Comparison of ENCODE assay signal across 20 cellular contexts in genomic region chr5:39022151-39022550, GRCh38. TPM values are rescaled to one million over a fixed set of nuclear protein-coding genes. Genes with fewer than 3 reads are reported as not detected.
DNase-seq lines count a peak whose midpoint lies in the region; ATAC-seq and TF ChIP-seq lines count a peak whose summit lies in the region.
"Had no signal": no experiment of that assay in that cellular context is flagged by ENCODE, and none has a peak within 500 bp of the region (broad histone marks: within the 10 kb centered on the region; RNA-seq: fewer than 3 reads in every experiment).

No MANE protein-coding gene starts in this region.

- H3K4me3 Mint-ChIP-seq in activated naive CD8-positive, alpha-beta T cell: no peak overlapping the region
- H3K4me3 Mint-ChIP-seq in activated naive CD8-positive, alpha-beta T cell treated with anti-CD3 and anti-CD28 coated beads, Interleukin-2, amount 50 U/mL, for 24 hours: no peak overlapping the region
- peak overlapping the region in 2 of 5 donors; percentile 7 to 42 for H3K4me3 Mint-ChIP-seq in immature natural killer cell
- H3K4me3 Mint-ChIP-seq: IgD-negative memory B cell had no signal

- H3K9me3 ChIP-seq in HUES64 (ENCODE audit: insufficient read depth, low read depth, low read length): peaks cover 3% of the 10 kb centered on the region; the same call in 1 of the 2 replicates
- H3K9me3 ChIP-seq in neutrophil: no peaks in the 10 kb centered on the region
- H3K9me3 ChIP-seq: BE2C had no signal

- peaks cover 25% of the 10 kb centered on the region for H3K36me3 Mint-ChIP-seq in activated naive CD8-positive, alpha-beta T cell
- H3K36me3 Mint-ChIP-seq in activated naive CD8-positive, alpha-beta T cell treated with anti-CD3 and anti-CD28 coated beads, Interleukin-2, amount 50 U/mL, for 24 hours (ENCODE audit: low read depth): peaks cover 31% of the 10 kb centered on the region
- H3K36me3 Mint-ChIP-seq in immature natural killer cell: peaks cover 6 to 22% (median 7%) of the 10 kb centered on the region in 3 donors

- peak overlapping the region; percentile 38; the same call in 1 of the 2 replicates for H3K9ac ChIP-seq in HUES64 (ENCODE audit: low read depth, low read length)

- peaks cover 76% of the 10 kb centered on the region for H3K4me1 Mint-ChIP-seq in activated naive CD8-positive, alpha-beta T cell (ENCODE audit: low read depth)
- H3K4me1 Mint-ChIP-seq in activated naive CD8-positive, alpha-beta T cell treated with anti-CD3 and anti-CD28 coated beads, Interleukin-2, amount 50 U/mL, for 24 hours: peaks cover 52% of the 10 kb centered on the region
- peaks cover 62 to 89% of the 10 kb centered on the region in 2 donors for H3K4me1 Mint-ChIP-seq in immature natural killer cell

- no peaks in the 10 kb centered on the region for H3K36me3 ChIP-seq in HUES64 (ENCODE audit: insufficient read depth, low read length)
- peaks cover 42% of the 10 kb centered on the region for H3K36me3 ChIP-seq in neutrophil
- H3K36me3 ChIP-seq: BE2C had no signal

- in situ Hi-C loops in GM13976 (cut with MboI; ENCODE audit: low sequenced_read_pairs, unreplicated experiment): no loop called here

- H3K27ac ChIP-seq in HUES64 (ENCODE audit: low read depth, low read length) (peak overlapping the region; percentile 75), neutrophil (peak overlapping the region; percentile 6)

- H3K4me3 ChIP-seq in HUES64 (ENCODE audit: low read length): no peak overlapping the region
- H3K4me3 ChIP-seq in neutrophil (ENCODE audit: low read depth in 1 of 2, low read length in 1 of 2): no peak overlapping the region
- H3K4me3 ChIP-seq: GM12878 had no signal

- peak overlapping the region; percentile 55 for H3K27ac Mint-ChIP-seq in activated naive CD8-positive, alpha-beta T cell
- no peak overlapping the region for H3K27ac Mint-ChIP-seq in activated naive CD8-positive, alpha-beta T cell treated with anti-CD3 and anti-CD28 coated beads, Interleukin-2, amount 50 U/mL, for 24 hours
- peak overlapping the region in 4 of 6 donors; percentile 4 to 64 (median 52) for H3K27ac Mint-ChIP-seq in immature natural killer cell

- no peaks in the 10 kb centered on the region for H3K9me3 Mint-ChIP-seq in activated naive CD8-positive, alpha-beta T cell (ENCODE audit: low read depth)
- H3K9me3 Mint-ChIP-seq in activated naive CD8-positive, alpha-beta T cell treated with anti-CD3 and anti-CD28 coated beads, Interleukin-2, amount 50 U/mL, for 24 hours: no peaks in the 10 kb centered on the region
- no peaks in the 10 kb centered on the region for H3K9me3 Mint-ChIP-seq in immature natural killer cell

- H3K4me1 ChIP-seq in HUES64 (ENCODE audit: insufficient read depth, low read length) (peaks cover 37% of the 10 kb centered on the region), neutrophil (ENCODE audit: control insufficient read depth in 1 of 2, insufficient read depth in 1 of 2, low read depth in 1 of 2, low read length in 1 of 2) (peaks cover 0 to 12% of the 10 kb centered on the region in 2 experiments)
- H3K4me1 ChIP-seq: BE2C had no signal

- TF ChIP-seq CTCF in neutrophil (IDR thresholded peaks at IDR 0.05) (no peak), GM13976 (IDR thresholded peaks at IDR 0.05; ENCODE audit: borderline replicate concordance, control extremely low read depth, extremely low read depth, insufficient read depth, missing control alignments) (no peak)

- ATAC-seq in activated naive CD8-positive, alpha-beta T cell treated with anti-CD3 and anti-CD28 coated beads, Interleukin-2, amount 50 U/mL, for 24 hours: no peak
- ATAC-seq in HG02642 (IDR thresholded peaks at IDR 0.05; ENCODE audit: poor library complexity, unreplicated experiment): no peak
- ATAC-seq: GM12878, Panc1 had no signal

- DNase-seq in activated naive CD8-positive, alpha-beta T cell treated with anti-CD3 and anti-CD28 coated beads, Interleukin-2, amount 50 U/mL, for 24 hours: no peak
- no peak for DNase-seq in immature natural killer cell
- no peak for DNase-seq in GOT3 (lab: John Stamatoyannopoulos, UW)
- DNase-seq in GM13976 (ENCODE audit: low spot score): no peak
- DNase-seq: 8988T, BE2C, DND-41, Kasumi-1, MM.1S, NCI-H1105, NCI-H1694, NCI-H510A treated with DMSO at 0.1 percent for 48 hours, SHP77 had no signal

- no peaks in the 10 kb centered on the region for H3K27me3 Mint-ChIP-seq in activated naive CD8-positive, alpha-beta T cell
- H3K27me3 Mint-ChIP-seq in activated naive CD8-positive, alpha-beta T cell treated with anti-CD3 and anti-CD28 coated beads, Interleukin-2, amount 50 U/mL, for 24 hours: no peaks in the 10 kb centered on the region
- peaks cover 0 to 3% (median 2%) of the 10 kb centered on the region in 3 donors for H3K27me3 Mint-ChIP-seq in immature natural killer cell (ENCODE audit: low read depth in 3 of 3)
- H3K27me3 Mint-ChIP-seq: IgD-negative memory B cell had no signal

- WGBS in HUES64: 81% methylated on average over 4 of the region's 4 CpGs

- H3K27me3 ChIP-seq in HUES64 (ENCODE audit: insufficient read depth, low read length) (no peaks in the 10 kb centered on the region), neutrophil (no peaks in the 10 kb centered on the region)
- H3K27me3 ChIP-seq: BE2C had no signal

RNA-seq across cellular contexts. Expression of gene RICTOR, which starts 52.0 kb away (rescaled TPM):
- polyA plus RNA-seq in HUES64 (2013, experiment 1 of 2): 8.1 TPM
- polyA plus RNA-seq in HUES64 (2013, experiment 2 of 2): 7.9 TPM
- 10 to 100 TPM in 1 of 3 donors, 1 to 10 TPM in 2; 6.7 to 14.0 (median 7.4) TPM for polyA plus RNA-seq in immature natural killer cell
